ENCODE assay signal across 1 cellular context in the genomic region with DNA sequence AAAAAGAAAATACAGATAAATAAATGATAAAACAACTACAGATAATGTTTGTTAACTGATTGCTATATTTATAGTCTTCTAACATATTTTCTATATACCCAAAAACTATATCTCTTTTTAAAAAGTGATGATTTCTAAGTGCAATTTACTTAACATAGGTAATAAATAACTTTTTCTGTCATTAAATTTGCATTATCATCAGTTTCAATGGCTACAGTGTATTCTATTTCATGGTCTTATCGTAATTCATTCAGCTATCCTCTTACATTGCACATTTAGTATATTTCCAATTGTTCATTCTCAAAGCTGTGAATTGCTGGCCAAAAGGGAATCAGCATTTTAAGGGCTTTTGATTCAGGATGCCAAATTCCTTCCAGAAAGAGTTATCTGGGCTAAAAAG.
TF ChIP-seq lines count a peak whose summit lies in the region.

No MANE protein-coding gene starts in this region.

TF ChIP-seq in HepG2, 621 proteins besides CTCF, POLR2A, EP300 and RAD21:
- TF ChIP-seq SP5 (CRISPR knock-in tag; IDR thresholded peaks at IDR 0.05; ENCODE audit: borderline replicate concordance, low read depth) (no peak), MAFK (conservative IDR thresholded peaks at IDR 0.05 in 1 of 2, IDR thresholded peaks at IDR 0.05 in 1 of 2; ENCODE audit: low read length in 2 of 2) (peak; percentile 63 to 78; a peak in 3 of 4 replicates), MAFF (IDR thresholded peaks at IDR 0.05; ENCODE audit: low read depth, low read length) (peak; percentile 63)
- TF ChIP-seq, protein P1, sequence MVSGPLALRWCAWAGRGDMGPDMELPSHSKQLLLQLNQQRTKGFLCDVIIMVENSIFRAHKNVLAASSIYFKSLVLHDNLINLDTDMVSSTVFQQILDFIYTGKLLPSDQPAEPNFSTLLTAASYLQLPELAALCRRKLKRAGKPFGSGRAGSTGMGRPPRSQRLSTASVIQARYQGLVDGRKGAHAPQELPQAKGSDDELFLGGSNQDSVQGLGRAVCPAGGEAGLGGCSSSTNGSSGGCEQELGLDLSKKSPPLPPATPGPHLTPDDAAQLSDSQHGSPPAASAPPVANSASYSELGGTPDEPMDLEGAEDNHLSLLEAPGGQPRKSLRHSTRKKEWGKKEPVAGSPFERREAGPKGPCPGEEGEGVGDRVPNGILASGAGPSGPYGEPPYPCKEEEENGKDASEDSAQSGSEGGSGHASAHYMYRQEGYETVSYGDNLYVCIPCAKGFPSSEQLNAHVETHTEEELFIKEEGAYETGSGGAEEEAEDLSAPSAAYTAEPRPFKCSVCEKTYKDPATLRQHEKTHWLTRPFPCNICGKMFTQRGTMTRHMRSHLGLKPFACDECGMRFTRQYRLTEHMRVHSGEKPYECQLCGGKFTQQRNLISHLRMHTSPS (CRISPR knock-in tag; IDR thresholded peaks at IDR 0.05; ENCODE audit: low read depth): no peak
